ENCODE assay signal across 10 cellular contexts in the genomic region with DNA sequence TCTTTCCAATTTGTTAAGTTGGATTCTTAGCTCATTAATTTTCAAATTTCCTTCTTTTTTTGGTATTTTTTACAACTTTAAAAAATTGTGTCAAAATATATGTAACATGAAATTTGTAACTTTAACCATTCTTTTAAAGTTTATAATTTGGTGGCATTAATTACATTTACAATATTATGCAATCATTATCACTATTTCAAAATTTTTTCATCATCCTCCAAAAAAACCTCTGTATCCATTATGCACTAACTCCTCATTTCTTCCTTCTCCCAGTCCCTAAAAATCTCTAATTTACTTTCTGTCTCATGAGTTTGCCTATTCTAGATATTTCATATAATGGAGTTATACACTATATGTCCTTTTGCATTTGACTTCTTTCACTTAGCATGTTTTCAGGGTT. TPM values are rescaled to one million over a fixed set of nuclear protein-coding genes. Genes with fewer than 3 reads are reported as not detected.
"Had no signal": no experiment of that assay in that cellular context is flagged by ENCODE, and none has a peak within 500 bp of the region (broad histone marks: within the 10 kb centered on the region; RNA-seq: fewer than 3 reads in every experiment).

No MANE protein-coding gene starts in this region.

- ATAC-seq: HepG2 had no signal

- H3K36me3 Mint-ChIP-seq: IgD-negative memory B cell had no signal

- H3K9me3 Mint-ChIP-seq: GM23338 had no signal

- H3K4me3 Mint-ChIP-seq: GM23338, H9, IgD-negative memory B cell had no signal

- H3K4me2 ChIP-seq: GM23338 had no signal

- H2AFZ ChIP-seq: GM23338 had no signal

- FAIRE-seq: H1, H54, HepG2 had no signal

- H3K27ac ChIP-seq: HL-60 had no signal

- H3K4me3 ChIP-seq: GM23338 had no signal

- H3K27ac Mint-ChIP-seq: GM23338, H9, IgD-negative memory B cell had no signal

- DNase-seq: H9, HCEC 1CT, KG1 had no signal

RNA-seq across cellular contexts. Expression of a gene that starts 4.7 kb away (rescaled TPM):
- total RNA-seq: HT1080 had no signal
- polyA plus RNA-seq: IgD-negative memory B cell had no signal

RNA-seq across cellular contexts. Expression of a gene that starts 59.7 kb away (rescaled TPM):
- polyA plus RNA-seq: IgD-negative memory B cell had no signal
